ENCODE assay signal across 8 cellular contexts in genomic region chr10:34994565-34995142, GRCh38.
A peak's percentile ranks its signal among the peaks of the same experiment; 100 is the strongest.
DNase-seq lines count a peak whose midpoint lies in the region; ATAC-seq, FAIRE-seq and TF ChIP-seq lines count a peak whose summit lies in the region.

No MANE protein-coding gene starts in this region.

- BruUV-seq in HepG2 (replicated peaks; lab: Mats Ljungman, UMichigan) = no TSS peak

- peak overlapping the region in 1 of 2 experiments; percentile 55; a peak in 3 of 6 replicates for H3K27ac ChIP-seq in A549
- H3K27ac ChIP-seq in HepG2 (ENCODE audit: extremely low read length, insufficient read depth, low read length) = no peak overlapping the region

- no peaks in the 10 kb centered on the region for H3K79me2 ChIP-seq in HepG2 (ENCODE audit: insufficient read depth, low read length)

- no peaks in the 10 kb centered on the region for H3K27me3 ChIP-seq in HepG2 (ENCODE audit: control insufficient read depth in 1 of 2, insufficient read depth in 2 of 2, low read length in 2 of 2)

- in situ Hi-C loops in HepG2 (cut with HindIII; ENCODE audit: extremely low pct_ligation_motif_present, low pct_unique_long_range_greater_than_20kb) = no loop called here

- H3K9me3 ChIP-seq in A549 (no peaks in the 10 kb centered on the region), HepG2 (ENCODE audit: low read length) (no peaks in the 10 kb centered on the region)

- WGBS in A549 (ENCODE audit: missing lambda C conversion rate) = 18% methylated on average over 7 of the region's 7 CpGs
- WGBS in HepG2 (ENCODE audit: low lambda C conversion rate) = 2% methylated on average over 5 of the region's 7 CpGs

- H3K4me3 ChIP-seq in A549 (no peak overlapping the region), WI38 (ENCODE audit: low read depth, low read length) (no peak overlapping the region), cardiac fibroblast (replicated peaks in 1 of 2; ENCODE audit: low read depth in 2 of 2, low read length in 2 of 2) (no peak overlapping the region), HepG2 (replicated peaks in 1 of 3; ENCODE audit: insufficient read depth in 1 of 3, low read depth in 2 of 3, low read length in 3 of 3) (peak overlapping the region in 1 of 3 experiments; percentile 37; a peak in 2 of 6 replicates)

- TF ChIP-seq RAD21 in A549 (conservative IDR thresholded peaks at IDR 0.05 in 1 of 2, IDR thresholded peaks at IDR 0.05 in 1 of 2) = peak; percentile 81 to 84
- TF ChIP-seq RAD21 in HepG2 (CRISPR knock-in tag; IDR thresholded peaks at IDR 0.05) = peak; percentile 71

- H3K4me1 ChIP-seq in A549 (peaks cover 21% of the 10 kb centered on the region), HepG2 (ENCODE audit: insufficient read depth, low read length) (peaks cover 12% of the 10 kb centered on the region)

- intact Hi-C loops in HepG2 (cut with micrococcal nuclease; ENCODE audit: unreplicated experiment) = loop anchor here (1.0 to 10.0 kb wide), 3 partner anchors 33 to 1890 kb away; no protein-coding TSS in a partner anchor

- H3K4me2 ChIP-seq in A549 (peak overlapping the region; percentile 42), HepG2 (ENCODE audit: low read depth, low read length) (peak overlapping the region; percentile 56)

- H4K20me1 ChIP-seq in HepG2 (ENCODE audit: insufficient read depth, low read length) = no peaks in the 10 kb centered on the region

- TF ChIP-seq EP300 in A549 (IDR thresholded peaks at IDR 0.05) = no peak
- no peak for TF ChIP-seq EP300 in HepG2 (IDR thresholded peaks at IDR 0.05; ENCODE audit: low read depth in 2 of 2, low read length in 2 of 2)
- TF ChIP-seq EP300 in HepG2 (CRISPR knock-in tag; IDR thresholded peaks at IDR 0.05; ENCODE audit: borderline replicate concordance) = no peak

- TF ChIP-seq POLR2A in A549 (IDR thresholded peaks at IDR 0.05; ENCODE audit: low read length) = no peak
- no peak for TF ChIP-seq POLR2A in HepG2 (IDR thresholded peaks at IDR 0.05; ENCODE audit: insufficient read depth in 1 of 2, low read depth in 2 of 2, low read length in 2 of 2)

- CTCF ChIA-PET in A549 (lab: Yijun Ruan, JAX) (interaction anchor here (0.6 to 7.3 kb wide), 62 partner anchors 9 to 355 kb away, joined by 3 to 99 read pairs (median 4); partner anchors contain the start of gene CREM), HepG2 (lab: Yijun Ruan, JAX; ENCODE audit: low intra/inter-chr PET ratio, low total read pairs) (interaction anchor here (1.4 kb wide), 1 partner anchor 33 kb away, joined by 3 read pairs; no protein-coding TSS in a partner anchor)

- no peak overlapping the region for H2AFZ ChIP-seq in HepG2 (ENCODE audit: low read length)

- DNase-seq in A549 (ENCODE audit: low read depth in 1 of 2, low spot score in 1 of 2) (peak; percentile 72 to 77), NCI-H146 treated with DMSO at 0.1 percent for 48 hours (lab: John Stamatoyannopoulos, UW; ENCODE audit: unreplicated experiment) (peak; percentile 65), cardiac fibroblast (ENCODE audit: low read depth in 2 of 2) (peak; percentile 90 to 93), HepG2 (ENCODE audit: low spot score) (peak; percentile 79)
- DNase-seq in stimulated activated CD4-positive, alpha-beta T cell treated with anti-CD3 and anti-CD28 coated beads, TNF-alpha, amount 100 ng/mL, for 48 hours (ENCODE audit: low read depth in 3 of 3) = peak; percentile 12 to 41 (median 26)

- POLR2A ChIA-PET in A549 (lab: Yijun Ruan, JAX) (no interaction called here), HepG2 (lab: Yijun Ruan, JAX) (interaction anchor here (1.5 kb wide), 1 partner anchor 131 kb away, joined by 3 read pairs; no protein-coding TSS in a partner anchor)

- TF ChIP-seq CTCF in A549 (IDR thresholded peaks at IDR 0.05) = peak; percentile 84
- peak; percentile 67 for TF ChIP-seq CTCF in WI38 (IDR thresholded peaks at IDR 0.05; ENCODE audit: low read depth, low read length)
- peak; percentile 78 for TF ChIP-seq CTCF in cardiac fibroblast (IDR thresholded peaks at IDR 0.05; ENCODE audit: low read depth, low read length)
- peak; percentile 83 for TF ChIP-seq CTCF in HepG2 (CRISPR knock-in tag; IDR thresholded peaks at IDR 0.05)

- no peak for FAIRE-seq in A549 (lab: Jason Lieb, UNC)
- FAIRE-seq in HepG2 (lab: Jason Lieb, UNC) = peak; percentile 72

- no peaks in the 10 kb centered on the region for H3K36me3 ChIP-seq in HepG2 (replicated peaks in 1 of 2; ENCODE audit: control insufficient read depth in 1 of 2, insufficient read depth in 2 of 2, low read length in 2 of 2)

- ATAC-seq in A549 = peak; percentile 86 to 89
- peak; percentile 89 for ATAC-seq in GM18499 (IDR thresholded peaks at IDR 0.05; ENCODE audit: insufficient read depth, unreplicated experiment)
- ATAC-seq in HG02852 (IDR thresholded peaks at IDR 0.05; ENCODE audit: unreplicated experiment) = peak; percentile 89
- ATAC-seq in HepG2 = peak; percentile 90

- no peak overlapping the region for H3K9ac ChIP-seq in HepG2 (ENCODE audit: insufficient read depth, low read depth, low read length)

TF ChIP-seq in A549, 52 proteins besides CTCF, POLR2A, EP300 and RAD21:
- TF ChIP-seq FOSL2 (IDR thresholded peaks at IDR 0.05) (peak; percentile 59), FOSL2 (CRISPR knock-in tag; IDR thresholded peaks at IDR 0.05) (peak; percentile 93), ESRRA (IDR thresholded peaks at IDR 0.05; ENCODE audit: borderline replicate concordance, low read length) (no peak), RCOR1 (IDR thresholded peaks at IDR 0.05; ENCODE audit: low read depth, low read length) (no peak), FOSB (CRISPR knock-in tag; IDR thresholded peaks at IDR 0.05) (no peak), SMC3 (IDR thresholded peaks at IDR 0.05) (peak; percentile 81), HOXB5 (CRISPR knock-in tag; IDR thresholded peaks at IDR 0.05) (no peak), USF2 (IDR thresholded peaks at IDR 0.05) (no peak), TFCP2L1 (CRISPR knock-in tag; IDR thresholded peaks at IDR 0.05) (no peak), ELK1 (IDR thresholded peaks at IDR 0.05; ENCODE audit: low read depth, low read length) (no peak), JUNB (IDR thresholded peaks at IDR 0.05) (0 out of 2 replicates have a peak, but pooled peaks have one; percentile 31)

TF ChIP-seq in HepG2, 621 proteins besides CTCF, POLR2A, EP300 and RAD21 (continues in another document):
- TF ChIP-seq ATF3 (CRISPR knock-in tag; IDR thresholded peaks at IDR 0.05) = peak; percentile 64; the same call in 1 of the 2 replicates
- 0 out of 2 replicates have a peak, but pooled peaks have one; percentile 42 for TF ChIP-seq MAZ (IDR thresholded peaks at IDR 0.05; ENCODE audit: borderline replicate concordance, low read depth, low read length)
- no peak for TF ChIP-seq MAZ (CRISPR knock-in tag; IDR thresholded peaks at IDR 0.05; ENCODE audit: low read depth)
- no peak for TF ChIP-seq BCL3 (CRISPR knock-in tag; IDR thresholded peaks at IDR 0.05)
- TF ChIP-seq FOSL2 (CRISPR knock-in tag; IDR thresholded peaks at IDR 0.05) = peak; percentile 87
- no peak for TF ChIP-seq ZNF615 (CRISPR knock-in tag; IDR thresholded peaks at IDR 0.05; ENCODE audit: borderline replicate concordance)
- peak; percentile 70 for TF ChIP-seq RFX5 (IDR thresholded peaks at IDR 0.05; ENCODE audit: low read depth, low read length)
- no peak for TF ChIP-seq ZNF703 (CRISPR knock-in tag; IDR thresholded peaks at IDR 0.05; ENCODE audit: borderline replicate concordance)
- TF ChIP-seq TFDP1 (CRISPR knock-in tag; IDR thresholded peaks at IDR 0.05; ENCODE audit: borderline replicate concordance) = peak; percentile 26; the same call in 1 of the 2 replicates
- peak; percentile 75 for TF ChIP-seq TEAD3 (CRISPR knock-in tag; optimal IDR thresholded peaks at IDR 0.05; ENCODE audit: borderline replicate concordance)
- 0 out of 2 replicates have a peak, but pooled peaks have one; percentile 24 for TF ChIP-seq ATF2 (CRISPR knock-in tag; IDR thresholded peaks at IDR 0.05)
- peak; percentile 42 for TF ChIP-seq XRCC5 (optimal IDR thresholded peaks at IDR 0.05; ENCODE audit: low read length)
- TF ChIP-seq SMC3 (IDR thresholded peaks at IDR 0.05; ENCODE audit: low read length) = peak; percentile 80

Comparison
In these comparisons a context has a peak if more than half of its experiments do, and no peak if none do; other contexts are left out.
1. DNase-seq: peak in every context shown above with its lines; median percentile 92 in cardiac fibroblast; 79 in HepG2; 74 in A549; 65 in NCI-H146 treated with DMSO at 0.1 percent for 48 hours; 26 in stimulated activated CD4-positive, alpha-beta T cell treated with anti-CD3 and anti-CD28 coated beads, TNF-alpha, amount 100 ng/mL, for 48 hours.
2. Of the 38 proteins assayed by ChIP-seq in both HepG2 and A549: peak only in HepG2: RFX5; only in A549: JUNB; in both: CTCF, FOSL2, RAD21 and SMC3; in neither: 30; mixed calls (peak in some experiments, not most) for 2.